Comparison of ENCODE assay signal across 15 cellular contexts in genomic region chr2:40625849-40626248, GRCh38.
DNase-seq lines count a peak whose midpoint lies in the region; ATAC-seq, FAIRE-seq and TF ChIP-seq lines count a peak whose summit lies in the region.
"Had no signal": no experiment of that assay in that cellular context is flagged by ENCODE, and none has a peak within 500 bp of the region (broad histone marks: within the 10 kb centered on the region; RNA-seq: fewer than 3 reads in every experiment).

No MANE protein-coding gene starts in this region.

- intact Hi-C loops in CD8-positive, alpha-beta T cell (cut with DNase I, micrococcal nuclease), result no loop called here

- no peaks in the 10 kb centered on the region for H3K27me3 ChIP-seq in bronchial epithelial cell (ENCODE audit: control insufficient read depth, insufficient read depth, low read length)
- H3K27me3 ChIP-seq in CD8-positive, alpha-beta T cell (ENCODE audit: insufficient read depth, low read length), result no peaks in the 10 kb centered on the region
- H3K27me3 ChIP-seq: cardiac muscle cell, esophagus muscularis mucosa had no signal

- CTCF ChIA-PET in CD8-positive, alpha-beta T cell (lab: Charles Lee), result no interaction called here

- H3K4me1 Mint-ChIP-seq in CD8-positive, alpha-beta T cell (ENCODE audit: low read depth), result no peaks in the 10 kb centered on the region
- H3K4me1 Mint-ChIP-seq: H9, neural crest cell had no signal

- H3K27ac Mint-ChIP-seq in CD8-positive, alpha-beta T cell, result no peak overlapping the region
- H3K27ac Mint-ChIP-seq: H9 had no signal

- no peak overlapping the region for H3K27ac ChIP-seq in CD8-positive, alpha-beta T cell (ENCODE audit: low read depth, low read length)
- H3K27ac ChIP-seq: cardiac muscle cell, esophagus muscularis mucosa, SK-N-MC had no signal

- H3K4me3 ChIP-seq in bronchial epithelial cell (ENCODE audit: low read depth, low read length), result no peak overlapping the region
- no peak overlapping the region for H3K4me3 ChIP-seq in CD8-positive, alpha-beta T cell (ENCODE audit: low read depth, low read length)
- H3K4me3 ChIP-seq: cardiac muscle cell, esophagus muscularis mucosa, K562, SK-N-MC had no signal

- no peak for ATAC-seq in CD8-positive, alpha-beta T cell
- no peak for ATAC-seq in HG02610 (IDR thresholded peaks at IDR 0.05; ENCODE audit: unreplicated experiment)
- ATAC-seq: K562 had no signal

- H3K4me3 Mint-ChIP-seq in CD8-positive, alpha-beta T cell, result no peak overlapping the region
- H3K4me3 Mint-ChIP-seq: H9, neural crest cell had no signal

- POLR2A ChIA-PET in CD8-positive, alpha-beta T cell (lab: Charles Lee), result no interaction called here

- no peaks in the 10 kb centered on the region for H3K36me3 Mint-ChIP-seq in CD8-positive, alpha-beta T cell

- no peaks in the 10 kb centered on the region for H3K9me3 ChIP-seq in CD8-positive, alpha-beta T cell (ENCODE audit: low read length)
- H3K9me3 ChIP-seq: Caco-2, esophagus muscularis mucosa had no signal

- H3K4me1 ChIP-seq in CD8-positive, alpha-beta T cell (ENCODE audit: insufficient read depth, low read length), result no peaks in the 10 kb centered on the region
- H3K4me1 ChIP-seq: Caco-2, esophagus muscularis mucosa had no signal

- DNase-seq in Daoy (ENCODE audit: low read depth), result peak; percentile 44
- DNase-seq in NCI-H226, result peak; percentile 32
- DNase-seq in bronchial epithelial cell (ENCODE audit: low read depth), result peak; percentile 90
- peak; percentile 44 for DNase-seq in myocyte (ENCODE audit: low read depth)
- DNase-seq in NCI-H524 treated with DMSO at 0.1 percent for 48 hours (lab: John Stamatoyannopoulos, UW), result no peak
- no peak for DNase-seq in CD8-positive, alpha-beta T cell
- DNase-seq in KBM-7, result no peak
- DNase-seq: Caco-2, H9 had no signal

- no peaks in the 10 kb centered on the region for H3K27me3 Mint-ChIP-seq in CD8-positive, alpha-beta T cell (ENCODE audit: low read depth)

- H3K36me3 ChIP-seq in bronchial epithelial cell (ENCODE audit: control insufficient read depth, insufficient read depth, low read length), result no peaks in the 10 kb centered on the region
- no peaks in the 10 kb centered on the region for H3K36me3 ChIP-seq in CD8-positive, alpha-beta T cell (ENCODE audit: insufficient read depth, low read length)
- H3K36me3 ChIP-seq: cardiac muscle cell, esophagus muscularis mucosa had no signal

- peaks cover 2% of the 10 kb centered on the region for H3K9me3 Mint-ChIP-seq in CD8-positive, alpha-beta T cell
- H3K9me3 Mint-ChIP-seq: H9, neural crest cell had no signal

- in situ Hi-C loops in KBM-7 (cut with MboI; ENCODE audit: low pct_unique_long_range_greater_than_20kb, low sequenced_read_pairs), result no loop called here

- TF ChIP-seq CTCF in bronchial epithelial cell (IDR thresholded peaks at IDR 0.05; ENCODE audit: insufficient read depth, low read length, severe bottlenecking), result no peak
- no peak for TF ChIP-seq CTCF in CD8-positive, alpha-beta T cell (IDR thresholded peaks at IDR 0.05)

- no peak for FAIRE-seq in bronchial epithelial cell (lab: Jason Lieb, UNC)
- FAIRE-seq: K562 had no signal

Comparison
In these comparisons a context has a peak if more than half of its experiments do, and no peak if none do; other contexts are left out.
1. DNase-seq: peak in Daoy (single experiment), NCI-H226 (single experiment), bronchial epithelial cell (single experiment) and myocyte (single experiment); none in NCI-H524 treated with DMSO at 0.1 percent for 48 hours (single experiment), CD8-positive, alpha-beta T cell (0 of 7) and KBM-7 (single experiment).